In the genomic region with DNA sequence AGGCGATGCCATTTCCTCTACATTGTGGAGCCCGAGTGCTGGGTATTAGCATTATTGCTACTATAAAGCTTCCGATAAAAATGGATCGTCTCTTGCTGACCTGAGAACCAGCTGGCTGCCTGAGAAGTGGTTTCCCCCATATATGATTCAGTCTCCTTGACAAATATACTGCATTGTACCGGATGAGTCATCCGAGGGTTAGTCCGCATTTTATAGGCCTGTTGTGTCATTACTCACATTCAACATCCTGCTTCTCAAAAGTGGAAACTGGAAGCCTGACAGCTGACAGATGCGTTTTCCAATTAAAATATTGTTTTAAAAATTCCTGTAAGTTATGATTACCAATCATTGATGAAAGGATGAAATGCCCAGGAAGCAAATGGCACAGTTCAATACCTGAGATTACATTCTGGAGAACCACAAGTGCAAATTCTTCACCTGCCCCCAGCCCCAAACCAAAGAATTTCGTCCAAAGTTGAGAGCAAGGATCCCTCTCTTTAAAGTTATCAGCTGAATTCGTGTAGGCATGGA, we compare ENCODE assay signal across 9 cellular contexts.
DNase-seq lines count a peak whose midpoint lies in the region; ATAC-seq and TF ChIP-seq lines count a peak whose summit lies in the region.
"Had no signal": no experiment of that assay in that cellular context is flagged by ENCODE, and none has a peak within 500 bp of the region (broad histone marks: within the 10 kb centered on the region; RNA-seq: fewer than 3 reads in every experiment).

No MANE protein-coding gene starts in this region.

- peaks cover 9 to 45% (median 31%) of the 10 kb centered on the region in 4 donors for H3K4me1 ChIP-seq in esophagus muscularis mucosa

- no peaks in the 10 kb centered on the region for H3K27me3 ChIP-seq in esophagus muscularis mucosa

- no peak for TF ChIP-seq POLR2A in esophagus muscularis mucosa (IDR thresholded peaks at IDR 0.05; ENCODE audit: low read depth)

- H3K27ac ChIP-seq in C4-2B (peak overlapping the region; percentile 62; the same call in 1 of the 2 replicates), esophagus muscularis mucosa (replicated peaks in 1 of 4) (peak overlapping the region in 2 of 4 donors; percentile 7 to 44)

- TF ChIP-seq CTCF in C4-2B (conservative IDR thresholded peaks at IDR 0.05), result no peak
- TF ChIP-seq CTCF in esophagus muscularis mucosa (IDR thresholded peaks at IDR 0.05), result no peak
- no peak for TF ChIP-seq CTCF in retinal pigment epithelial cell (conservative IDR thresholded peaks at IDR 0.05; ENCODE audit: low read depth, low read length)

- DNase-seq in HT1080 (ENCODE audit: low read depth) (peak; percentile 97), SIG-M5 treated with dmso at 0.1 percent for 504 hours (lab: John Stamatoyannopoulos, UW; ENCODE audit: unreplicated experiment) (peak; percentile 96), esophagus muscularis mucosa (ENCODE audit: extremely low spot score) (peak; percentile 53), retinal pigment epithelial cell (ENCODE audit: low read depth) (peak; percentile 90), OCI-M2 (lab: John Stamatoyannopoulos, UW; ENCODE audit: unreplicated experiment) (no peak)
- DNase-seq: naive B cell had no signal

- H3K4me3 ChIP-seq in esophagus muscularis mucosa, result no peak overlapping the region
- peak overlapping the region; percentile 20 for H3K4me3 ChIP-seq in retinal pigment epithelial cell (ENCODE audit: low read length)

- H3K9me3 ChIP-seq in esophagus muscularis mucosa, result no peaks in the 10 kb centered on the region

- 44% methylated on average over 10 of the region's 10 CpGs for WGBS in esophagus muscularis mucosa

- intact Hi-C loops in esophagus muscularis mucosa (cut with DNase I), result no loop called here

- ATAC-seq in GM18868 (IDR thresholded peaks at IDR 0.05; ENCODE audit: unreplicated experiment) (peak; percentile 88), HG02623 (IDR thresholded peaks at IDR 0.05; ENCODE audit: unreplicated experiment) (no peak)

- no peak for TF ChIP-seq EP300 in esophagus muscularis mucosa (IDR thresholded peaks at IDR 0.05)

- H3K36me3 ChIP-seq in esophagus muscularis mucosa, result no peaks in the 10 kb centered on the region
